Comparison of ENCODE assay signal across 1 cellular context in genomic region chr1:35145892-35146549, GRCh38.
TF ChIP-seq lines count a peak whose summit lies in the region.

No MANE protein-coding gene starts in this region.

TF ChIP-seq in GM12878, 131 proteins besides CTCF, POLR2A, EP300 and RAD21:
- TF ChIP-seq PKNOX1 (IDR thresholded peaks at IDR 0.05) (peak; percentile 15; the same call in 1 of the 2 replicates), MLLT1 (IDR thresholded peaks at IDR 0.05) (peak; percentile 43; the same call in 1 of the 2 replicates)
TF ChIP-seq in GM12878: peak in this region for 2; not testable (repeated sequence) for 129.
